Comparison of ENCODE assay signal across 34 cellular contexts in the genomic region with DNA sequence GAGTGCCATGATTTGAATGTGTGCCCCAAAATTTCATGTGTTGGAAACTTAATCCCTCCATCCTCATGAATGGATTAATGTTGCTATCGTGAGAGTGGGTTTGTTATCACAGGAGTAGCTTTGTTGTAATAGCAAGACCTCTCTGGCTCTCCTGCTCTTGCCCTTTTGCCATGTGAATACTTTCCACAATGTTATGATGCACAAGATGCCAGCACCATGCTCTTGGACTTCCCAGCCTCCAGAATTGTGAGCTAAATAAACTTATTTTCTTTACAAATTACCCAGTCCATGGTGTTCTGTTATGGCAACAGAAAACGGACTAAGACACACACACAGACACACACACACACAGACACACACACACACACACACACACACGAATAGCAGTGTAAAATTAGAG.
"Had no signal": no experiment of that assay in that cellular context is flagged by ENCODE, and none has a peak within 500 bp of the region (broad histone marks: within the 10 kb centered on the region; RNA-seq: fewer than 3 reads in every experiment).

No MANE protein-coding gene starts in this region.

- H3K4me1 ChIP-seq: ascending aorta, breast epithelium had no signal

- H3K27ac ChIP-seq: adrenal gland, ascending aorta, breast epithelium, cardiac muscle cell, colonic mucosa, WERI-Rb-1 had no signal

- H3K27me3 ChIP-seq: adrenal gland, ascending aorta, breast epithelium, cardiac muscle cell, colonic mucosa had no signal

- H3K27me3 Mint-ChIP-seq: activated B cell treated with CpG ODN at 0.5 μM for 24 hours; activated CD8-positive, alpha-beta T cell treated with anti-CD3 and anti-CD28 coated beads for 36 hours; activated naive CD4-positive, alpha-beta T cell treated with anti-CD3 and anti-CD28 coated beads, Interleukin-2, amount 50 U/mL, for 24 hours; activated naive CD8-positive, alpha-beta T cell treated with anti-CD3 and anti-CD28 coated beads for 36 hours; activated naive CD8-positive, alpha-beta T cell treated with anti-CD3 and anti-CD28 coated beads, Interleukin-2, amount 50 U/mL, for 24 hours; T-helper 17 cell had no signal

- H3K4me1 Mint-ChIP-seq: activated naive CD4-positive, alpha-beta T cell treated with anti-CD3 and anti-CD28 coated beads, Interleukin-2, amount 50 U/mL, for 24 hours; activated naive CD8-positive, alpha-beta T cell treated with anti-CD3 and anti-CD28 coated beads, Interleukin-2, amount 50 U/mL, for 24 hours had no signal

- DNase-seq: activated B cell treated with CpG ODN at 0.5 μM for 24 hours; activated CD4-positive, alpha-beta T cell treated with anti-CD3 and anti-CD28 coated beads for 48 hours; activated CD4-positive, alpha-beta T cell treated with anti-CD3 and anti-CD28 coated beads, Interleukin-2, amount 50 U/mL, for 1 hour; activated CD4-positive, alpha-beta T cell treated with anti-CD3 and anti-CD28 coated beads, Interleukin-2, amount 50 U/mL, for 48 hours; activated CD8-positive, alpha-beta memory T cell treated with anti-CD3 and anti-CD28 coated beads for 24 hours; activated CD8-positive, alpha-beta T cell treated with anti-CD3 and anti-CD28 coated beads for 36 hours; activated effector memory CD4-positive, alpha-beta T cell treated with anti-CD3 and anti-CD28 coated beads, Interleukin-2, amount 50 U/mL, for 16 hours; activated naive CD4-positive, alpha-beta T cell treated with anti-CD3 and anti-CD28 coated beads for 36 hours; activated naive CD8-positive, alpha-beta T cell treated with anti-CD3 and anti-CD28 coated beads for 36 hours; activated naive CD8-positive, alpha-beta T cell treated with anti-CD3 and anti-CD28 coated beads, Interleukin-2, amount 50 U/mL, for 24 hours; activated T-cell treated with anti-CD3 and anti-CD28 coated beads, Interleukin-2, amount 50 U/mL, for 4 hours; adrenal gland; amygdala; central memory CD4-positive, alpha-beta T cell; cerebellar nuclear complex; colonic mucosa; effector memory CD4-positive, alpha-beta T cell; endodermal cell; foreskin fibroblast; head of caudate nucleus; T-helper 1 cell; T-helper 17 cell; T1000; WERI-Rb-1 had no signal

- H3K4me3 Mint-ChIP-seq: activated B cell treated with CpG ODN at 0.5 μM for 24 hours; activated CD8-positive, alpha-beta T cell treated with anti-CD3 and anti-CD28 coated beads for 36 hours; activated naive CD4-positive, alpha-beta T cell treated with anti-CD3 and anti-CD28 coated beads for 36 hours; activated naive CD4-positive, alpha-beta T cell treated with anti-CD3 and anti-CD28 coated beads, Interleukin-2, amount 50 U/mL, for 24 hours; activated naive CD8-positive, alpha-beta T cell treated with anti-CD3 and anti-CD28 coated beads for 36 hours; activated naive CD8-positive, alpha-beta T cell treated with anti-CD3 and anti-CD28 coated beads, Interleukin-2, amount 50 U/mL, for 24 hours; activated T-cell treated with anti-CD3 and anti-CD28 coated beads, Interleukin-2, amount 50 U/mL, for 4 hours; brain; endodermal cell; T-helper 17 cell; T-helper 2 cell treated with Interferon-gamma antibody and Interleukin-4, amounts not matched to agents 5 μg/mL and 100 μg/mL, for 36 hours had no signal

- H3K36me3 Mint-ChIP-seq: activated naive CD4-positive, alpha-beta T cell treated with anti-CD3 and anti-CD28 coated beads, Interleukin-2, amount 50 U/mL, for 24 hours; activated naive CD8-positive, alpha-beta T cell treated with anti-CD3 and anti-CD28 coated beads for 36 hours; brain had no signal

- H3K36me3 ChIP-seq: adrenal gland, ascending aorta, breast epithelium, cardiac muscle cell, colonic mucosa, WERI-Rb-1 had no signal

- H3K9me3 Mint-ChIP-seq: activated B cell treated with CpG ODN at 0.5 μM for 24 hours; activated CD8-positive, alpha-beta T cell treated with anti-CD3 and anti-CD28 coated beads for 36 hours; activated naive CD4-positive, alpha-beta T cell treated with anti-CD3 and anti-CD28 coated beads for 36 hours; activated naive CD4-positive, alpha-beta T cell treated with anti-CD3 and anti-CD28 coated beads, Interleukin-2, amount 50 U/mL, for 24 hours; activated naive CD8-positive, alpha-beta T cell treated with anti-CD3 and anti-CD28 coated beads for 36 hours; activated naive CD8-positive, alpha-beta T cell treated with anti-CD3 and anti-CD28 coated beads, Interleukin-2, amount 50 U/mL, for 24 hours; activated T-cell treated with anti-CD3 and anti-CD28 coated beads, Interleukin-2, amount 50 U/mL, for 4 hours; activated T-helper 2 cell treated with anti-CD3 and anti-CD28 coated beads, Interferon-gamma antibody, Interleukin-2, Interleukin-4, amounts not matched to agents 10 μg/mL and 5 μg/mL and 100 μg/mL, durations not matched to agents 14 hours and 24 hours and 36 hours; endodermal cell; T-helper 2 cell treated with Interferon-gamma antibody and Interleukin-4, amounts not matched to agents 5 μg/mL and 100 μg/mL, for 36 hours had no signal

- H3K9me3 ChIP-seq: adrenal gland, ascending aorta, breast epithelium, colonic mucosa had no signal

- H3K27ac Mint-ChIP-seq: activated CD8-positive, alpha-beta T cell treated with anti-CD3 and anti-CD28 coated beads for 36 hours; activated naive CD4-positive, alpha-beta T cell treated with anti-CD3 and anti-CD28 coated beads for 36 hours; activated naive CD4-positive, alpha-beta T cell treated with anti-CD3 and anti-CD28 coated beads, Interleukin-2, amount 50 U/mL, for 24 hours; activated naive CD8-positive, alpha-beta T cell treated with anti-CD3 and anti-CD28 coated beads for 36 hours; activated naive CD8-positive, alpha-beta T cell treated with anti-CD3 and anti-CD28 coated beads, Interleukin-2, amount 50 U/mL, for 24 hours; activated T-helper 2 cell treated with anti-CD3 and anti-CD28 coated beads, Interferon-gamma antibody, Interleukin-2, Interleukin-4, amounts not matched to agents 10 μg/mL and 5 μg/mL and 100 μg/mL, durations not matched to agents 14 hours and 24 hours and 36 hours; brain; endodermal cell; T-helper 17 cell; T-helper 2 cell treated with Interferon-gamma antibody and Interleukin-4, amounts not matched to agents 5 μg/mL and 100 μg/mL, for 36 hours had no signal

- ATAC-seq: activated CD4-positive, CD25-positive, alpha-beta regulatory T cell treated with anti-CD3 and anti-CD28 coated beads, Interleukin-2, amount 50 U/mL, for 24 hours; activated CD8-positive, alpha-beta T cell treated with anti-CD3 and anti-CD28 coated beads for 36 hours; activated naive CD8-positive, alpha-beta T cell treated with anti-CD3 and anti-CD28 coated beads, Interleukin-2, amount 50 U/mL, for 24 hours; activated T-cell treated with anti-CD3 and anti-CD28 coated beads, Interleukin-2, amount 50 U/mL, for 4 hours; esophagus mucosa; T-helper 17 cell had no signal

- FAIRE-seq: frontal cortex had no signal

- H3K4me3 ChIP-seq: adrenal gland, ascending aorta, breast epithelium, cardiac muscle cell, colonic mucosa had no signal
